Comparison of ENCODE assay signal across 13 cellular contexts in the genomic region with DNA sequence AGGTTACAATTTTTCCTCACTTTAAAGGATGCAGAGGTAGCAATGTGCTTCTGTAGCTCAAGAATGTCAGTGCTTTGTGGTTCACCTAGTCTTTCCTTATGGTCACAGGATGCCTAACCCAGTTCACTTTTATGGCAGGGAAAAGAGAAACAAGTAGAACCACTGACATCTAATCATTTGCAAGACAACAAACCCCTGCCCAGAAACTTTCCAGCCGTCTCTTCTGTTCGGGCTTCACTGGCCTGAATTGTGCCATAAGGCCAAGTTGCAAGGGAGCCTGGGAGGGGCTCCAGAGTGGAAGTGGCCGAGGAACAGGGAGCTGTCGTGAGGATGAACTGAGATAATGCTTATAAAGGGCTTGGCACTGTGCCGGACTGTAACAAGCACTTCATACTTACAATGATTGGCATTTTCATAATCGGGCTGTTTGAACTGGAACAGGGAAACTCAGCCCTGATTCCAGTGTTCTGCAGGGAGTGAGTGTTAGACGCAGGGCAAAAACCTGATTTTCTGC.
DNase-seq lines count a peak whose midpoint lies in the region; ATAC-seq and TF ChIP-seq lines count a peak whose summit lies in the region.
"Had no signal": no experiment of that assay in that cellular context is flagged by ENCODE, and none has a peak within 500 bp of the region (broad histone marks: within the 10 kb centered on the region; RNA-seq: fewer than 3 reads in every experiment).

No MANE protein-coding gene starts in this region.

- intact Hi-C loops in left colon (cut with DNase I, micrococcal nuclease) (no loop called here), transverse colon (cut with DNase I; ENCODE audit: low total_unique reads) (no loop called here)

- H3K36me3 Mint-ChIP-seq in activated CD4-positive, alpha-beta T cell treated with anti-CD3 and anti-CD28 coated beads, Interleukin-2, amount 10 ng/mL, durations not matched to agents 7 days and 5 days (ENCODE audit: low read depth): no peaks in the 10 kb centered on the region
- no peaks in the 10 kb centered on the region for H3K36me3 Mint-ChIP-seq in T-helper 17 cell (ENCODE audit: low read depth)
- H3K36me3 Mint-ChIP-seq: brain had no signal

- no peak for DNase-seq in activated CD4-positive, alpha-beta T cell treated with anti-CD3 and anti-CD28 coated beads, Interleukin-2, amount 10 ng/mL, durations not matched to agents 7 days and 5 days
- no peak for DNase-seq in activated CD4-positive, alpha-beta T cell treated with anti-CD3 and anti-CD28 coated beads for 1 hour
- DNase-seq in T-helper 17 cell: no peak
- peak; percentile 85 for DNase-seq in left colon
- DNase-seq in transverse colon: peak; percentile 76
- no peak for DNase-seq in activated CD8-positive, alpha-beta memory T cell treated with anti-CD3 and anti-CD28 coated beads for 24 hours
- DNase-seq: activated CD8-positive, alpha-beta memory T cell treated with anti-CD3 and anti-CD28 coated beads, Interleukin-2, amount 50 U/mL, for 48 hours; kidney glomerular epithelial cell; NCI-H2029 treated with DMSO at 0.1 percent for 48 hours; SK-N-SH had no signal

- WGBS in transverse colon (ENCODE audit: low coverage in 1 of 2), 2 donors: 35% methylated on average over 7 of the region's 7 CpGs; no CpG with 5 or more reads in 1 of the 2 donors

- peak overlapping the region; percentile 67 to 77 (median 70) for H3K27ac ChIP-seq in transverse colon

- no peaks in the 10 kb centered on the region for H3K9me3 Mint-ChIP-seq in activated CD4-positive, alpha-beta T cell treated with anti-CD3 and anti-CD28 coated beads, Interleukin-2, amount 10 ng/mL, durations not matched to agents 7 days and 5 days

- CTCF ChIA-PET in activated CD4-positive, alpha-beta T cell treated with anti-CD3 and anti-CD28 coated beads, Interleukin-2, amount 10 ng/mL, durations not matched to agents 7 days and 5 days (lab: Charles Lee): interaction anchor here (0.8 to 3.3 kb wide), 9 partner anchors 8 to 90 kb away, joined by 3 to 14 read pairs (median 3); no protein-coding TSS in a partner anchor

- H3K27me3 ChIP-seq in transverse colon: no peaks in the 10 kb centered on the region

- POLR2A ChIA-PET in activated CD4-positive, alpha-beta T cell treated with anti-CD3 and anti-CD28 coated beads, Interleukin-2, amount 10 ng/mL, durations not matched to agents 7 days and 5 days (lab: Charles Lee): no interaction called here

- no peak for TF ChIP-seq CTCF in transverse colon (IDR thresholded peaks at IDR 0.05)

- no peak for TF ChIP-seq POLR2A in transverse colon (IDR thresholded peaks at IDR 0.05)

- ATAC-seq in T-helper 17 cell (no peak), left colon (peak; percentile 90), HG02938 (IDR thresholded peaks at IDR 0.05; ENCODE audit: unreplicated experiment) (no peak), GM19452 (IDR thresholded peaks at IDR 0.05; ENCODE audit: unreplicated experiment) (no peak)

- H3K4me3 Mint-ChIP-seq in activated CD4-positive, alpha-beta T cell treated with anti-CD3 and anti-CD28 coated beads, Interleukin-2, amount 10 ng/mL, durations not matched to agents 7 days and 5 days: no peak overlapping the region
- no peak overlapping the region for H3K4me3 Mint-ChIP-seq in T-helper 17 cell

- H3K4me1 ChIP-seq in transverse colon: peaks cover 2 to 47% (median 14%) of the 10 kb centered on the region in 4 donors

- H3K4me3 ChIP-seq in transverse colon: no peak overlapping the region

- TF ChIP-seq EP300 in transverse colon (IDR thresholded peaks at IDR 0.05; ENCODE audit: low read depth): no peak

- in situ Hi-C loops in transverse colon (cut with MboI; ENCODE audit: low pct_ligation_motif_present in 1 of 4, low pct_unique_long_range_greater_than_20kb in 1 of 4, low sequenced_read_pairs in 3 of 4): no loop called here

- H3K9me3 ChIP-seq in T-helper 17 cell (ENCODE audit: control insufficient read depth, low read length, poor library complexity, severe bottlenecking): no peaks in the 10 kb centered on the region
- no peaks in the 10 kb centered on the region for H3K9me3 ChIP-seq in transverse colon
- H3K9me3 ChIP-seq: SK-N-SH had no signal

- no peaks in the 10 kb centered on the region for H3K27me3 Mint-ChIP-seq in activated CD4-positive, alpha-beta T cell treated with anti-CD3 and anti-CD28 coated beads, Interleukin-2, amount 10 ng/mL, durations not matched to agents 7 days and 5 days
- H3K27me3 Mint-ChIP-seq in T-helper 17 cell: no peaks in the 10 kb centered on the region

- peak overlapping the region; percentile 23 for H3K27ac Mint-ChIP-seq in activated CD4-positive, alpha-beta T cell treated with anti-CD3 and anti-CD28 coated beads, Interleukin-2, amount 10 ng/mL, durations not matched to agents 7 days and 5 days
- H3K27ac Mint-ChIP-seq in T-helper 17 cell: peak overlapping the region; percentile 49

- no peaks in the 10 kb centered on the region for H3K36me3 ChIP-seq in transverse colon

- peaks cover 34% of the 10 kb centered on the region for H3K4me1 Mint-ChIP-seq in activated CD4-positive, alpha-beta T cell treated with anti-CD3 and anti-CD28 coated beads, Interleukin-2, amount 10 ng/mL, durations not matched to agents 7 days and 5 days
- peaks cover 20% of the 10 kb centered on the region for H3K4me1 Mint-ChIP-seq in T-helper 17 cell

Comparison
In these comparisons a context has a peak if more than half of its experiments do, and no peak if none do; other contexts are left out.
1. DNase-seq: peak in left colon (2 of 2) and transverse colon (single experiment); none in activated CD4-positive, alpha-beta T cell treated with anti-CD3 and anti-CD28 coated beads, Interleukin-2, amount 10 ng/mL, durations not matched to agents 7 days and 5 days (single experiment), activated CD4-positive, alpha-beta T cell treated with anti-CD3 and anti-CD28 coated beads for 1 hour (single experiment), T-helper 17 cell (0 of 3) and activated CD8-positive, alpha-beta memory T cell treated with anti-CD3 and anti-CD28 coated beads for 24 hours (single experiment).